Comparison of ENCODE assay signal across 20 cellular contexts in genomic region chr5:110339399-110339798, GRCh38.
"Had no signal": no experiment of that assay in that cellular context is flagged by ENCODE, and none has a peak within 500 bp of the region (broad histone marks: within the 10 kb centered on the region; RNA-seq: fewer than 3 reads in every experiment).

No MANE protein-coding gene starts in this region.

- H3K36me3 ChIP-seq: SJSA1 had no signal

- DNase-seq: KBM-7, MV-4-11, NCI-H1048, NCI-H1105, NCI-H1417, NCI-H1436 treated with DMSO at 0.1 percent for 48 hours, NCI-H1694, NCI-H187 treated with DMSO at 0.1 percent for 48 hours, NCI-H2029 treated with DMSO at 0.1 percent for 48 hours, NCI-H2171 treated with DMSO at 0.1 percent for 48 hours, NCI-H345, NCI-H446 treated with DMSO at 0.1 percent for 48 hours, NCI-H510A treated with DMSO at 0.1 percent for 48 hours, NCI-H526, NCI-H748 treated with DMSO at 0.1 percent for 48 hours, Right ventricle myocardium superior, RPMI8226, SIG-M5 had no signal

- H3K9me3 ChIP-seq: SJSA1 had no signal

- H3K27me3 ChIP-seq: SJSA1 had no signal

- H3K27ac ChIP-seq: SJSA1, SK-N-MC had no signal

- H3K4me1 ChIP-seq: SJSA1 had no signal

- H3K4me3 ChIP-seq: SJSA1, SK-N-MC had no signal
